In genomic region chr2:160390544-160391258, GRCh38 we compare ENCODE assay signal across 14 cellular contexts.
DNase-seq lines count a peak whose midpoint lies in the region; ATAC-seq, FAIRE-seq and TF ChIP-seq lines count a peak whose summit lies in the region.
"Had no signal": no experiment of that assay in that cellular context is flagged by ENCODE, and none has a peak within 500 bp of the region (broad histone marks: within the 10 kb centered on the region; RNA-seq: fewer than 3 reads in every experiment).

No MANE protein-coding gene starts in this region.

- H2AFZ ChIP-seq in osteoblast (ENCODE audit: low read length): no peak overlapping the region

- H3K4me1 ChIP-seq in BLaER1 treated with 17β-estradiol and CSF1 and Interleukin-3, amounts not matched to agents 10 nM and 100 nM: peaks cover 41 to 98% (median 54%) of the 10 kb centered on the region in 10 experiments
- H3K4me1 ChIP-seq in osteoblast (ENCODE audit: insufficient read depth, low read length) (peaks cover 72% of the 10 kb centered on the region), gastroesophageal sphincter (peaks cover 25 to 98% (median 35%) of the 10 kb centered on the region in 3 donors)

- peak overlapping the region in 6 of 11 experiments; percentile 1 to 92 (median 70); a peak in 9 of 22 replicates for H3K4me2 ChIP-seq in BLaER1 treated with 17β-estradiol and CSF1 and Interleukin-3, amounts not matched to agents 10 nM and 100 nM
- H3K4me2 ChIP-seq in osteoblast (ENCODE audit: insufficient read depth, low read length): peak overlapping the region; percentile 12

- peak overlapping the region in 4 of 11 experiments; percentile 1 to 48 (median 26); a peak in 6 of 22 replicates for H3K27ac ChIP-seq in BLaER1 treated with 17β-estradiol and CSF1 and Interleukin-3, amounts not matched to agents 10 nM and 100 nM
- H3K27ac ChIP-seq in osteoblast (ENCODE audit: low read depth, low read length) (peak overlapping the region; percentile 94), gastroesophageal sphincter (peak overlapping the region in 2 of 4 donors; percentile 25 to 47)
- H3K27ac ChIP-seq: vagina had no signal

- DNase-seq in Kasumi-1 (lab: John Stamatoyannopoulos, UW) (peak; percentile 45 to 54), bronchial epithelial cell (ENCODE audit: low read depth) (peak; percentile 82), osteoblast (ENCODE audit: insufficient read length, low spot score, missing footprints) (peak; percentile 23), GM13977 (ENCODE audit: low spot score) (no peak)
- no peak for DNase-seq in NK-92 treated with Interleukin-12 subunit alpha and Interleukin-12 subunit beta, amount 100 ng/mL, for 24 hours (lab: John Stamatoyannopoulos, UW)
- DNase-seq: activated CD4-positive, alpha-beta T cell treated with anti-CD3 and anti-CD28 coated beads, Interleukin-2, amount 50 U/mL, for 4 hours; central memory CD4-positive, alpha-beta T cell; DMS53; stimulated activated CD4-positive, alpha-beta T cell treated with anti-CD3 and anti-CD28 coated beads, Interleukin-4, amount 100 ng/mL, for 4 hours had no signal

- no peak for FAIRE-seq in bronchial epithelial cell (lab: Jason Lieb, UNC)

- H4K20me1 ChIP-seq in BLaER1 treated with 17β-estradiol and CSF1 and Interleukin-3, amounts not matched to agents 10 nM and 100 nM: peaks cover 0 to 60% (median 31%) of the 10 kb centered on the region in 11 experiments; a peak in 15 of 22 replicates
- peaks cover 5% of the 10 kb centered on the region for H4K20me1 ChIP-seq in osteoblast (ENCODE audit: insufficient read depth, low read length)

- H3K9me3 ChIP-seq in BLaER1 treated with 17β-estradiol and CSF1 and Interleukin-3, amounts not matched to agents 10 nM and 100 nM (replicated peaks in 1 of 11): peaks cover 0 to 4% (median 0%) of the 10 kb centered on the region in 11 experiments; a peak in 3 of 22 replicates
- H3K9me3 ChIP-seq in osteoblast (ENCODE audit: low read depth, low read length) (no peaks in the 10 kb centered on the region), gastroesophageal sphincter (no peaks in the 10 kb centered on the region)
- H3K9me3 ChIP-seq: vagina had no signal

- ATAC-seq in gastroesophageal sphincter (no peak), GM21390 (IDR thresholded peaks at IDR 0.05; ENCODE audit: unreplicated experiment) (no peak)
- ATAC-seq: Right ventricle myocardium inferior had no signal

- H3K4me3 ChIP-seq in BLaER1 treated with 17β-estradiol and CSF1 and Interleukin-3, amounts not matched to agents 10 nM and 100 nM: no peak overlapping the region; a peak in 1 of 20 replicates
- no peak overlapping the region for H3K4me3 ChIP-seq in bronchial epithelial cell (ENCODE audit: low read depth, low read length)
- no peak overlapping the region for H3K4me3 ChIP-seq in osteoblast (ENCODE audit: insufficient read depth, low read length)
- H3K4me3 ChIP-seq in gastroesophageal sphincter: no peak overlapping the region
- H3K4me3 ChIP-seq: vagina had no signal

- peaks cover 91% of the 10 kb centered on the region for H3K79me2 ChIP-seq in osteoblast (ENCODE audit: insufficient read depth, low read length)

- 61 to 92% methylated on average over 4 to 6 of the region's 6 CpGs for WGBS in gastroesophageal sphincter (ENCODE audit: low coverage in 1 of 2), 2 donors

- H3K9ac ChIP-seq in BLaER1 treated with 17β-estradiol and CSF1 and Interleukin-3, amounts not matched to agents 10 nM and 100 nM: peak overlapping the region in 1 of 11 experiments; percentile 17; a peak in 2 of 22 replicates

- peaks cover 0 to 12% (median under 1%) of the 10 kb centered on the region in 11 experiments; a peak in 2 of 22 replicates for H3K36me3 ChIP-seq in BLaER1 treated with 17β-estradiol and CSF1 and Interleukin-3, amounts not matched to agents 10 nM and 100 nM
- H3K36me3 ChIP-seq in bronchial epithelial cell (ENCODE audit: control insufficient read depth, insufficient read depth, low read length): no peaks in the 10 kb centered on the region
- H3K36me3 ChIP-seq in osteoblast (ENCODE audit: insufficient read depth, low read length): no peaks in the 10 kb centered on the region
- H3K36me3 ChIP-seq in gastroesophageal sphincter: no peaks in the 10 kb centered on the region
- H3K36me3 ChIP-seq: vagina had no signal

- no peak for TF ChIP-seq POLR2A in gastroesophageal sphincter (IDR thresholded peaks at IDR 0.05)

- in situ Hi-C loops in GM13977 (cut with MboI; ENCODE audit: low pct_unique_long_range_greater_than_20kb, low sequenced_read_pairs, unreplicated experiment): no loop called here

- TF ChIP-seq CTCF in bronchial epithelial cell (IDR thresholded peaks at IDR 0.05; ENCODE audit: insufficient read depth, low read length, severe bottlenecking): no peak
- TF ChIP-seq CTCF in osteoblast (IDR thresholded peaks at IDR 0.05; ENCODE audit: extremely low read depth, low read depth, low read length): no peak
- TF ChIP-seq CTCF in gastroesophageal sphincter (IDR thresholded peaks at IDR 0.05): no peak
- TF ChIP-seq CTCF in GM13977 (IDR thresholded peaks at IDR 0.05; ENCODE audit: extremely low read depth, insufficient read depth, missing control alignments): no peak

- H3K27me3 ChIP-seq in BLaER1 treated with 17β-estradiol and CSF1 and Interleukin-3, amounts not matched to agents 10 nM and 100 nM: no peaks in the 10 kb centered on the region
- no peaks in the 10 kb centered on the region for H3K27me3 ChIP-seq in bronchial epithelial cell (ENCODE audit: control insufficient read depth, insufficient read depth, low read length)
- no peaks in the 10 kb centered on the region for H3K27me3 ChIP-seq in osteoblast (ENCODE audit: insufficient read depth, low read length)
- H3K27me3 ChIP-seq in gastroesophageal sphincter: no peaks in the 10 kb centered on the region
- H3K27me3 ChIP-seq: vagina had no signal

- no peak for TF ChIP-seq EP300 in gastroesophageal sphincter (IDR thresholded peaks at IDR 0.05)

Comparison
In these comparisons a context has a peak if more than half of its experiments do, and no peak if none do; other contexts are left out.
1. DNase-seq: peak in Kasumi-1 (2 of 2), bronchial epithelial cell (single experiment) and osteoblast (single experiment); none in GM13977 (single experiment) and NK-92 treated with Interleukin-12 subunit alpha and Interleukin-12 subunit beta, amount 100 ng/mL, for 24 hours (single experiment).